9 cellular contexts compared by ENCODE assay signal in the genomic region with DNA sequence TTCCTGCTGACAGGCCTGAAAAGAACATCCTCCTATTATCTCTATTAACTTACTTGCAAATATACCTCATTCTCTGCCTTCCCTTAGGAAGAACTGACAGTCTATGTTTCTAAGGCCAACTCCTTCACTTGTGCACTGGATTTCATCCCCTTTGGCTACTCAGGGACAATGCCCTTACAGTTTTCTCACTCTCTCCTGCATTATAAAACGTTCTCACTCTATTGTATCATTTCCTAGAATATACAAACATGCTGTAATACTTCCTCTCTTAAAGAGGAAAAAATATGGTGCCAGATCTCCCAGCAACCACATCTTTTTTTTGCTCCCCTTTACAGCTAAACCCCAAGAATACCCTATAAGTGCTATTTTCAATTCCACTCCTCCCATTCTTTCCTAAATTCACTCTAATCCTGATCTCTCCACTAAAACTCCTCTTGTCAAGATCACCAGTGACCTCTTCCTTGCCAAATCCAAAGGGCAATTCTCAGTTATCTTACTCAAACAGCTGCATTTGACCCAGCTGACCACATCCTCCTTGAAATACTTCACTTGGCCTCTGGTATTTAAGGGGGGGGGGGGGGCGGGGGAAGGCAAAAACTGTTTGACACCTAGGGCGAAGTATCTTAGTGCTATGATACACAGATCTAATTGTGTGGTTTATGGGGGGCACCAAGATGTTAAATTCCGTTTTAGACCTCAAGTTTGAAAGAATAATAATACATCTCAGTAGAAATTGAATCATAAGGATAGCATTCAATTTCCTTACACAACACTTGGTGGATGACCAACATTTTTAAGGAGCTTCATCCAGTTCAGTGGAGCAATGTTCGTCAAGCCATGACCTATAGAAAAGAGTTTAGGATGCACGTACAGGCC. TPM values are rescaled to one million over a fixed set of nuclear protein-coding genes. Genes with fewer than 3 reads are reported as not detected.
A peak's percentile ranks its signal among the peaks of the same experiment; 100 is the strongest.
DNase-seq lines count a peak whose midpoint lies in the region; ATAC-seq and TF ChIP-seq lines count a peak whose summit lies in the region.
"Had no signal": no experiment of that assay in that cellular context is flagged by ENCODE, and none has a peak within 500 bp of the region (broad histone marks: within the 10 kb centered on the region; RNA-seq: fewer than 3 reads in every experiment).

No MANE protein-coding gene starts in this region.

- H3K9me3 Mint-ChIP-seq in nephron progenitor cell, result peaks cover 21% of the 10 kb centered on the region

- H3K4me1 Mint-ChIP-seq in nephron progenitor cell, result peaks cover 25% of the 10 kb centered on the region

- ATAC-seq in GM21360 (IDR thresholded peaks at IDR 0.05; ENCODE audit: unreplicated experiment) (no peak), GM21619 (IDR thresholded peaks at IDR 0.05; ENCODE audit: unreplicated experiment) (no peak)

- H3K36me3 Mint-ChIP-seq in nephron progenitor cell (ENCODE audit: low read depth), result peaks cover 34% of the 10 kb centered on the region

- peaks cover 2% of the 10 kb centered on the region for H3K36me3 ChIP-seq in GM06990 (ENCODE audit: control insufficient read depth, insufficient read depth, low read length)
- H3K36me3 ChIP-seq in breast epithelium, result no peaks in the 10 kb centered on the region
- peaks cover 8% of the 10 kb centered on the region for H3K36me3 ChIP-seq in muscle layer of colon (ENCODE audit: insufficient read depth, low read length)

- intact Hi-C loops in breast epithelium (cut with DNase I; ENCODE audit: low total_unique reads), result no loop called here

- H3K4me3 ChIP-seq in GM06990 (replicated peaks; ENCODE audit: low read depth, low read length) (peak overlapping the region; percentile 64), breast epithelium (peak overlapping the region; percentile 61 to 86 (median 79)), muscle layer of colon (ENCODE audit: low read depth in 1 of 2, low read length in 2 of 2) (peak overlapping the region in 1 of 2 donors; percentile 78)

- H3K27me3 ChIP-seq in GM06990 (replicated peaks; ENCODE audit: control insufficient read depth, insufficient read depth, low read length), result no peaks in the 10 kb centered on the region
- no peaks in the 10 kb centered on the region for H3K27me3 ChIP-seq in breast epithelium
- H3K27me3 ChIP-seq in muscle layer of colon (ENCODE audit: control insufficient read depth in 1 of 2, insufficient read depth in 2 of 2, low read length in 2 of 2), result no peaks in the 10 kb centered on the region

- no peak overlapping the region for H3K27ac Mint-ChIP-seq in nephron progenitor cell

- H3K4me3 Mint-ChIP-seq in nephron progenitor cell, result no peak overlapping the region

- TF ChIP-seq CTCF in GM06990 (IDR thresholded peaks at IDR 0.05; ENCODE audit: insufficient read depth, low read length, poor library complexity, severe bottlenecking), result no peak
- no peak for TF ChIP-seq CTCF in breast epithelium (IDR thresholded peaks at IDR 0.05)
- no peak for TF ChIP-seq CTCF in nephron progenitor cell (IDR thresholded peaks at IDR 0.05)

- no peak for TF ChIP-seq POLR2A in breast epithelium (IDR thresholded peaks at IDR 0.05)

- H3K9me3 ChIP-seq in breast epithelium (no peaks in the 10 kb centered on the region), muscle layer of colon (ENCODE audit: low read length) (no peaks in the 10 kb centered on the region)

- DNase-seq in GM06990 (ENCODE audit: extremely low read depth, insufficient read length) (peak; percentile 25), M059J (ENCODE audit: low read depth) (peak; percentile 64), breast epithelium (ENCODE audit: low spot score in 2 of 2) (no peak), nephron progenitor cell (no peak), activated gamma-delta T cell treated with Interleukin-2 at 50 U/mL for 16 hours (no peak)

- H3K27me3 Mint-ChIP-seq in nephron progenitor cell (ENCODE audit: low read depth, poor library complexity), result no peaks in the 10 kb centered on the region

- peak overlapping the region; percentile 34 to 94 for H3K27ac ChIP-seq in breast epithelium
- peak overlapping the region; percentile 19 for H3K27ac ChIP-seq in muscle layer of colon (ENCODE audit: low read depth, low read length)

- H3K4me1 ChIP-seq in breast epithelium (peaks cover 0 to 16% of the 10 kb centered on the region in 2 donors), muscle layer of colon (ENCODE audit: insufficient read depth, low read length) (peaks cover 40% of the 10 kb centered on the region)

- H3K9ac ChIP-seq in muscle layer of colon (ENCODE audit: low read length), result peak overlapping the region; percentile 77

RNA-seq across cellular contexts. Expression of a gene that starts 1.6 kb away (rescaled TPM):
- 10.6 and 11.7 TPM in 2 replicates for total RNA-seq in M059J (2014; rRNA removed; shearing (Covaris generic))
- 10 to 100 TPM; 23.6 to 46.7 (median 25.6) TPM for total RNA-seq in breast epithelium

RNA-seq across cellular contexts. Expression of a gene that starts 1.7 kb away (rescaled TPM):
- 6.3 and 8.9 TPM in 2 replicates for total RNA-seq in M059J (2014; rRNA removed; shearing (Covaris generic))
- 10 to 100 TPM; 22.2 to 25.9 (median 25.9) TPM for total RNA-seq in breast epithelium

RNA-seq across cellular contexts. Expression of a gene that starts 43.3 kb away (rescaled TPM):
- total RNA-seq in M059J (2014; rRNA removed; shearing (Covaris generic)), result 0.10 TPM in 1 of 2 replicates, not detected in the other
- total RNA-seq in breast epithelium, result not detected
- total RNA-seq: activated CD8-positive, alpha-beta memory T cell treated with anti-CD3 and anti-CD28 coated beads for 36 hours had no signal

Comparison
In these comparisons a context has a peak if more than half of its experiments do, and no peak if none do; other contexts are left out.
1. DNase-seq: peak in GM06990 (single experiment) and M059J (single experiment); none in breast epithelium (0 of 2), nephron progenitor cell (single experiment) and activated gamma-delta T cell treated with Interleukin-2 at 50 U/mL for 16 hours (single experiment).